ENCODE assay signal across 1 cellular context in genomic region chr11:96329855-96330510, GRCh38.
TF ChIP-seq lines count a peak whose summit lies in the region.

No MANE protein-coding gene starts in this region.

TF ChIP-seq in K562, 482 proteins besides CTCF, POLR2A, EP300 and RAD21:
- TF ChIP-seq ARID2 (IDR thresholded peaks at IDR 0.05) (no peak), GTF2E2 (tag; IDR thresholded peaks at IDR 0.05) (0 out of 2 replicates have a peak, but pooled peaks have one; percentile 10)
TF ChIP-seq in K562: peak in this region for 1.
